1 cellular context compared by ENCODE assay signal in the genomic region with DNA sequence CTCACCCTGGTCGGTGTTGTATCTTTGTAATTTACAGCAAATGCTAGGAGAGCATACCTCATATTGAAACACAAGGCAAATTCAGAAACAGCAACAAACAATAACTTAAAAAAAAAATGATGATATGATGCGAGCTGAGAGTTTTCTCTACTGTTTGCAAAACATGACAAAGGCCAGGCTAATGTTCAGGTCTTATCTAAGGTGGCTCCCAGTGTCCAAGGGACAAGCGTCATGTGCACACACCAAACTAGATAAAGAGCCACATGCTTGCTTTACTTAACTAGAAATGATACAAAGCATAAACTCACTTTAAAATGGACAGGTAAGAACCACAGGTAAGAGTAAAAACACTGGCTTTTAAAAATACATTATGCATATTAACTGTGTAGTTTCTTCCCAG.
TF ChIP-seq lines count a peak whose summit lies in the region.

No MANE protein-coding gene starts in this region.

TF ChIP-seq in liver, 16 proteins besides CTCF, POLR2A, EP300 and RAD21 (continued from another document):
- TF ChIP-seq, protein P1, sequence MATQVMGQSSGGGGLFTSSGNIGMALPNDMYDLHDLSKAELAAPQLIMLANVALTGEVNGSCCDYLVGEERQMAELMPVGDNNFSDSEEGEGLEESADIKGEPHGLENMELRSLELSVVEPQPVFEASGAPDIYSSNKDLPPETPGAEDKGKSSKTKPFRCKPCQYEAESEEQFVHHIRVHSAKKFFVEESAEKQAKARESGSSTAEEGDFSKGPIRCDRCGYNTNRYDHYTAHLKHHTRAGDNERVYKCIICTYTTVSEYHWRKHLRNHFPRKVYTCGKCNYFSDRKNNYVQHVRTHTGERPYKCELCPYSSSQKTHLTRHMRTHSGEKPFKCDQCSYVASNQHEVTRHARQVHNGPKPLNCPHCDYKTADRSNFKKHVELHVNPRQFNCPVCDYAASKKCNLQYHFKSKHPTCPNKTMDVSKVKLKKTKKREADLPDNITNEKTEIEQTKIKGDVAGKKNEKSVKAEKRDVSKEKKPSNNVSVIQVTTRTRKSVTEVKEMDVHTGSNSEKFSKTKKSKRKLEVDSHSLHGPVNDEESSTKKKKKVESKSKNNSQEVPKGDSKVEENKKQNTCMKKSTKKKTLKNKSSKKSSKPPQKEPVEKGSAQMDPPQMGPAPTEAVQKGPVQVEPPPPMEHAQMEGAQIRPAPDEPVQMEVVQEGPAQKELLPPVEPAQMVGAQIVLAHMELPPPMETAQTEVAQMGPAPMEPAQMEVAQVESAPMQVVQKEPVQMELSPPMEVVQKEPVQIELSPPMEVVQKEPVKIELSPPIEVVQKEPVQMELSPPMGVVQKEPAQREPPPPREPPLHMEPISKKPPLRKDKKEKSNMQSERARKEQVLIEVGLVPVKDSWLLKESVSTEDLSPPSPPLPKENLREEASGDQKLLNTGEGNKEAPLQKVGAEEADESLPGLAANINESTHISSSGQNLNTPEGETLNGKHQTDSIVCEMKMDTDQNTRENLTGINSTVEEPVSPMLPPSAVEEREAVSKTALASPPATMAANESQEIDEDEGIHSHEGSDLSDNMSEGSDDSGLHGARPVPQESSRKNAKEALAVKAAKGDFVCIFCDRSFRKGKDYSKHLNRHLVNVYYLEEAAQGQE (IDR thresholded peaks at IDR 0.05): peak; percentile 73
- TF ChIP-seq SP1 (IDR thresholded peaks at IDR 0.05): peak; percentile 66
- peak; percentile 69 to 86 for TF ChIP-seq HNF4A (conservative IDR thresholded peaks at IDR 0.05)
- TF ChIP-seq FOXA2 (IDR thresholded peaks at IDR 0.05): peak; percentile 52
- no peak for TF ChIP-seq TAF1 (conservative IDR thresholded peaks at IDR 0.05)
- TF ChIP-seq RXRA (IDR thresholded peaks at IDR 0.05): peak; percentile 53 to 81
- peak; percentile 35 for TF ChIP-seq HNF4G (IDR thresholded peaks at IDR 0.05)
- peak; percentile 42 for TF ChIP-seq NR2F2 (IDR thresholded peaks at IDR 0.05)
- TF ChIP-seq JUND (IDR thresholded peaks at IDR 0.05): peak; percentile 22 to 41
- peak; percentile 73 for TF ChIP-seq YY1 (IDR thresholded peaks at IDR 0.05)
- TF ChIP-seq, protein P2, sequence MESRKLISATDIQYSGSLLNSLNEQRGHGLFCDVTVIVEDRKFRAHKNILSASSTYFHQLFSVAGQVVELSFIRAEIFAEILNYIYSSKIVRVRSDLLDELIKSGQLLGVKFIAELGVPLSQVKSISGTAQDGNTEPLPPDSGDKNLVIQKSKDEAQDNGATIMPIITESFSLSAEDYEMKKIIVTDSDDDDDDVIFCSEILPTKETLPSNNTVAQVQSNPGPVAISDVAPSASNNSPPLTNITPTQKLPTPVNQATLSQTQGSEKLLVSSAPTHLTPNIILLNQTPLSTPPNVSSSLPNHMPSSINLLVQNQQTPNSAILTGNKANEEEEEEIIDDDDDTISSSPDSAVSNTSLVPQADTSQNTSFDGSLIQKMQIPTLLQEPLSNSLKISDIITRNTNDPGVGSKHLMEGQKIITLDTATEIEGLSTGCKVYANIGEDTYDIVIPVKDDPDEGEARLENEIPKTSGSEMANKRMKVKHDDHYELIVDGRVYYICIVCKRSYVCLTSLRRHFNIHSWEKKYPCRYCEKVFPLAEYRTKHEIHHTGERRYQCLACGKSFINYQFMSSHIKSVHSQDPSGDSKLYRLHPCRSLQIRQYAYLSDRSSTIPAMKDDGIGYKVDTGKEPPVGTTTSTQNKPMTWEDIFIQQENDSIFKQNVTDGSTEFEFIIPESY (IDR thresholded peaks at IDR 0.05): peak; percentile 26
- no peak for TF ChIP-seq EGR1 (IDR thresholded peaks at IDR 0.05; ENCODE audit: low read depth in 2 of 2)
- TF ChIP-seq FOXA1 (IDR thresholded peaks at IDR 0.05): peak; percentile 55
